In the genomic region with DNA sequence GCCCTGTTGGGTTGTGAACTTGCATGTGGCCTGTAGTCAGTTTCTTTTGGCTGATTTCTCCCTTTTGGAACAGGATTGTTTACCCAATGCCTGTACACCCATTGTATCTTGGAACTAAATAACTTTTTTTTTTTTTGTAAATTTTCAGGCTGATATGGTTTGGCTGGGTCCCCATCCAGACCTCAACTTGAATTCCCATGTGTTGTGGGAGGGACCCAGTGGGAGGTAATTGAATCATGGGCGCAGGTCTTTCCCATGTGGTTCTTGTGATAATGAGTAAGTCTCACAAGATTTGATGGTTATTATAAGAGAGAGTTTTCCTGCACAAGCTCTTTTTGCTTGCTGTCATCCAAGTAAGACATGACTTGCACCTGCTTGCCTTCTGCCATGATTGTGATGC, we compare ENCODE assay signal across 8 cellular contexts.
"Had no signal": no experiment of that assay in that cellular context is flagged by ENCODE, and none has a peak within 500 bp of the region (broad histone marks: within the 10 kb centered on the region; RNA-seq: fewer than 3 reads in every experiment).

No MANE protein-coding gene starts in this region.

- DNase-seq: GDM1, GF-D8 had no signal

- H3K4me3 ChIP-seq: GM12878 had no signal

- FAIRE-seq: G401.6, GM12878, GM12891, GM12892, GM18507, GM19239 had no signal

- ATAC-seq: GM12878 had no signal
